ENCODE assay signal across 16 cellular contexts in genomic region chr20:24165336-24166126, GRCh38.
DNase-seq lines count a peak whose midpoint lies in the region; ATAC-seq and TF ChIP-seq lines count a peak whose summit lies in the region.
"Had no signal": no experiment of that assay in that cellular context is flagged by ENCODE, and none has a peak within 500 bp of the region (broad histone marks: within the 10 kb centered on the region; RNA-seq: fewer than 3 reads in every experiment).

No MANE protein-coding gene starts in this region.

- TF ChIP-seq POLR2A in vagina (IDR thresholded peaks at IDR 0.05), result no peak

- intact Hi-C loops in vagina (cut with DNase I), result no loop called here

- H3K27me3 ChIP-seq in parathyroid adenoma (ENCODE audit: control insufficient read depth, insufficient read depth, low read length), result no peaks in the 10 kb centered on the region
- H3K27me3 ChIP-seq in vagina, result no peaks in the 10 kb centered on the region
- H3K27me3 ChIP-seq: Peyer's patch had no signal

- DNase-seq in NCI-H2171 treated with DMSO at 0.1 percent for 48 hours (lab: John Stamatoyannopoulos, UW) (peak; percentile 87), fibroblast of the aortic adventitia (ENCODE audit: low read depth) (peak; percentile 62), vagina (ENCODE audit: extremely low spot score in 2 of 2) (no peak)
- DNase-seq: H9, HFFc6, KBM-7, NCI-H1092 treated with DMSO at 0.1 percent for 48 hours, NCI-H146, NCI-H2029, NCI-H345, Peyer's patch had no signal

- no peak for TF ChIP-seq CTCF in C4-2B (conservative IDR thresholded peaks at IDR 0.05)
- no peak for TF ChIP-seq CTCF in fibroblast of the aortic adventitia (IDR thresholded peaks at IDR 0.05; ENCODE audit: insufficient read depth, low read length)
- no peak for TF ChIP-seq CTCF in parathyroid adenoma (IDR thresholded peaks at IDR 0.05)
- no peak for TF ChIP-seq CTCF in vagina (IDR thresholded peaks at IDR 0.05)

- H3K36me3 ChIP-seq in parathyroid adenoma (ENCODE audit: control insufficient read depth, insufficient read depth, low read length) (no peaks in the 10 kb centered on the region), vagina (no peaks in the 10 kb centered on the region)
- H3K36me3 ChIP-seq: Peyer's patch had no signal

- H3K4me1 ChIP-seq in parathyroid adenoma, result no peaks in the 10 kb centered on the region
- no peaks in the 10 kb centered on the region for H3K4me1 ChIP-seq in vagina
- H3K4me1 ChIP-seq: Peyer's patch had no signal

- peak overlapping the region; percentile 7 for H2AFZ ChIP-seq in parathyroid adenoma

- H3K9me3 ChIP-seq in parathyroid adenoma (ENCODE audit: control insufficient read depth, low read length), result no peaks in the 10 kb centered on the region
- no peaks in the 10 kb centered on the region for H3K9me3 ChIP-seq in vagina
- H3K9me3 ChIP-seq: Peyer's patch had no signal

- no peak overlapping the region for H3K9ac ChIP-seq in parathyroid adenoma

- H3K27ac ChIP-seq in C4-2B (peak overlapping the region; percentile 67), parathyroid adenoma (no peak overlapping the region), vagina (no peak overlapping the region)
- H3K27ac ChIP-seq: Peyer's patch had no signal

- no peak overlapping the region for H3K4me2 ChIP-seq in parathyroid adenoma (ENCODE audit: low read length)

- no peak overlapping the region for H3K4me3 ChIP-seq in fibroblast of the aortic adventitia (ENCODE audit: low read depth, low read length)
- H3K4me3 ChIP-seq in parathyroid adenoma (ENCODE audit: low read depth, low read length), result no peak overlapping the region
- no peak overlapping the region for H3K4me3 ChIP-seq in vagina
- H3K4me3 ChIP-seq: Peyer's patch had no signal

- ATAC-seq in GM21390 (IDR thresholded peaks at IDR 0.05; ENCODE audit: unreplicated experiment), result no peak
- ATAC-seq in SK-N-SH treated with all-trans-retinoic acid at 6 μM for 48 hours, result no peak
- no peak for ATAC-seq in GM19351 (IDR thresholded peaks at IDR 0.05; ENCODE audit: unreplicated experiment)

- no peaks in the 10 kb centered on the region for H3K79me2 ChIP-seq in parathyroid adenoma

TF ChIP-seq in SK-N-SH treated with all-trans-retinoic acid at 6 μM for 48 hours, 23 proteins besides CTCF, POLR2A, EP300 and RAD21:
- TF ChIP-seq, protein P1, sequence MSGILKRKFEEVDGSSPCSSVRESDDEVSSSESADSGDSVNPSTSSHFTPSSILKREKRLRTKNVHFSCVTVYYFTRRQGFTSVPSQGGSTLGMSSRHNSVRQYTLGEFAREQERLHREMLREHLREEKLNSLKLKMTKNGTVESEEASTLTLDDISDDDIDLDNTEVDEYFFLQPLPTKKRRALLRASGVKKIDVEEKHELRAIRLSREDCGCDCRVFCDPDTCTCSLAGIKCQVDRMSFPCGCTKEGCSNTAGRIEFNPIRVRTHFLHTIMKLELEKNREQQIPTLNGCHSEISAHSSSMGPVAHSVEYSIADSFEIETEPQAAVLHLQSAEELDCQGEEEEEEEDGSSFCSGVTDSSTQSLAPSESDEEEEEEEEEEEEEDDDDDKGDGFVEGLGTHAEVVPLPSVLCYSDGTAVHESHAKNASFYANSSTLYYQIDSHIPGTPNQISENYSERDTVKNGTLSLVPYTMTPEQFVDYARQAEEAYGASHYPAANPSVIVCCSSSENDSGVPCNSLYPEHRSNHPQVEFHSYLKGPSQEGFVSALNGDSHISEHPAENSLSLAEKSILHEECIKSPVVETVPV (CRISPR knock-in tag; IDR thresholded peaks at IDR 0.05), result no peak
- TF ChIP-seq ZC3H10 (CRISPR knock-in tag; IDR thresholded peaks at IDR 0.05), result no peak
- no peak for TF ChIP-seq ZNF565 (CRISPR knock-in tag; conservative IDR thresholded peaks at IDR 0.05; ENCODE audit: low read depth)
- TF ChIP-seq TOX (CRISPR knock-in tag; IDR thresholded peaks at IDR 0.05; ENCODE audit: borderline replicate concordance), result no peak
- TF ChIP-seq ZNF8 (CRISPR knock-in tag; IDR thresholded peaks at IDR 0.05), result no peak
- no peak for TF ChIP-seq BACH2 (CRISPR knock-in tag; IDR thresholded peaks at IDR 0.05; ENCODE audit: borderline replicate concordance)
- no peak for TF ChIP-seq RARB (CRISPR knock-in tag; IDR thresholded peaks at IDR 0.05)

Comparison
In these comparisons a context has a peak if more than half of its experiments do, and no peak if none do; other contexts are left out.
1. DNase-seq: peak in NCI-H2171 treated with DMSO at 0.1 percent for 48 hours (single experiment) and fibroblast of the aortic adventitia (single experiment); none in vagina (0 of 2).